Comparison of ENCODE assay signal across 10 cellular contexts in genomic region chr12:55730447-55730820, GRCh38. TPM values are rescaled to one million over a fixed set of nuclear protein-coding genes. Genes with fewer than 3 reads are reported as not detected.
A peak's percentile ranks its signal among the peaks of the same experiment; 100 is the strongest.
DNase-seq lines count a peak whose midpoint lies in the region; ATAC-seq, FAIRE-seq and TF ChIP-seq lines count a peak whose summit lies in the region.
"Had no signal": no experiment of that assay in that cellular context is flagged by ENCODE, and none has a peak within 500 bp of the region (broad histone marks: within the 10 kb centered on the region; RNA-seq: fewer than 3 reads in every experiment).

No MANE protein-coding gene starts in this region.

- TF ChIP-seq POLR2A in K562 (conservative IDR thresholded peaks at IDR 0.05): no peak

- H2BK15ac ChIP-seq in mesenchymal stem cell (ENCODE audit: low read depth, poor library complexity, severe bottlenecking): peak overlapping the region; percentile 12

- POLR2A ChIA-PET in K562 (lab: Yijun Ruan, JAX): interaction anchor here (1.6 to 2.0 kb wide), 4 partner anchors 8 to 17 kb away, joined by 9 to 25 read pairs (median 12); partner anchors contain the start of genes BLOC1S1 and GDF11

- H3K9me3 ChIP-seq in left ventricle myocardium inferior (replicated peaks) (no peaks in the 10 kb centered on the region), K562 (replicated peaks; ENCODE audit: control insufficient read depth, insufficient read depth, low read depth, low read length) (no peaks in the 10 kb centered on the region), mesenchymal stem cell (ENCODE audit: control insufficient read depth, low read length) (no peaks in the 10 kb centered on the region)

- H3K4me3 ChIP-seq in left ventricle myocardium inferior: peak overlapping the region; percentile 91
- peak overlapping the region; percentile 69; the same call in 1 of the 2 replicates for H3K4me3 ChIP-seq in K562
- H3K4me3 ChIP-seq in mesenchymal stem cell (ENCODE audit: insufficient read depth in 1 of 2, low read depth in 1 of 2, low read length in 2 of 2): peak overlapping the region; percentile 57 to 85
- H3K4me3 ChIP-seq in urinary bladder (ENCODE audit: low read depth, low read length): peak overlapping the region; percentile 68

- H3K79me2 ChIP-seq in K562 (ENCODE audit: control insufficient read depth, insufficient read depth, low read length): peaks cover 28% of the 10 kb centered on the region

- no peak overlapping the region for H2AFZ ChIP-seq in K562 (ENCODE audit: low read depth, low read length)
- H2AFZ ChIP-seq in mesenchymal stem cell (ENCODE audit: low read depth, low read length): no peak overlapping the region

- TF ChIP-seq EP300 in K562 (IDR thresholded peaks at IDR 0.05; ENCODE audit: low read length): no peak

- H2BK120ac ChIP-seq in mesenchymal stem cell (ENCODE audit: low read depth, low read length): peak overlapping the region; percentile 50

- H3K9me1 ChIP-seq in K562 (ENCODE audit: control insufficient read depth, insufficient read depth, low read length): no peaks in the 10 kb centered on the region

- FAIRE-seq in K562 (lab: Jason Lieb, UNC): no peak

- H3K27ac ChIP-seq in left ventricle myocardium inferior (replicated peaks) (peak overlapping the region; percentile 98), K562 (ENCODE audit: extremely low read depth, low read depth, low read length) (peak overlapping the region; percentile 97), mesenchymal stem cell (ENCODE audit: low read length, poor library complexity, severe bottlenecking) (peak overlapping the region; percentile 100), urinary bladder (ENCODE audit: low read depth) (peak overlapping the region; percentile 93)

- no peaks in the 10 kb centered on the region for H3K27me3 ChIP-seq in left ventricle myocardium inferior (ENCODE audit: low read depth)
- no peaks in the 10 kb centered on the region for H3K27me3 ChIP-seq in K562 (ENCODE audit: control insufficient read depth in 2 of 2, insufficient read depth in 2 of 2, low read length in 2 of 2)
- H3K27me3 ChIP-seq in mesenchymal stem cell (ENCODE audit: control insufficient read depth in 1 of 2, insufficient read depth in 1 of 2, low read length in 2 of 2): no peaks in the 10 kb centered on the region
- H3K27me3 ChIP-seq: foreskin keratinocyte had no signal

- H3K36me3 ChIP-seq in left ventricle myocardium inferior: peaks cover 20% of the 10 kb centered on the region
- H3K36me3 ChIP-seq in K562 (ENCODE audit: control insufficient read depth, insufficient read depth, low read length): peaks cover 19% of the 10 kb centered on the region
- peaks cover 21 to 27% of the 10 kb centered on the region in 2 experiments for H3K36me3 ChIP-seq in mesenchymal stem cell (ENCODE audit: control insufficient read depth in 1 of 2, insufficient read depth in 2 of 2, low read depth in 1 of 2, low read length in 2 of 2)
- no peaks in the 10 kb centered on the region for H3K36me3 ChIP-seq in urinary bladder (ENCODE audit: insufficient read depth)

- H2BK12ac ChIP-seq in mesenchymal stem cell (ENCODE audit: low read length in 2 of 2): peak overlapping the region; percentile 1

- H3K14ac ChIP-seq in mesenchymal stem cell (ENCODE audit: low read length in 2 of 2): peak overlapping the region in 1 of 2 experiments; percentile 73

- 0 out of 2 replicates have a peak, but pooled peaks cover 11% of the 10 kb centered on the region for H4K20me1 ChIP-seq in K562 (replicated peaks; ENCODE audit: control insufficient read depth, insufficient read depth, low read length)

- in situ Hi-C loops in K562 (cut with MboI): no loop called here

- TF ChIP-seq RAD21 in K562 (CRISPR knock-in tag; conservative IDR thresholded peaks at IDR 0.05 in 1 of 2, IDR thresholded peaks at IDR 0.05 in 1 of 2): no peak

- H2BK5ac ChIP-seq in mesenchymal stem cell (ENCODE audit: low read depth, low read length, poor library complexity, severe bottlenecking): no peak overlapping the region

- H3K79me1 ChIP-seq in mesenchymal stem cell (replicated peaks; ENCODE audit: low read length, poor library complexity, severe bottlenecking): peaks cover 12% of the 10 kb centered on the region

- no peak overlapping the region for H2AK5ac ChIP-seq in mesenchymal stem cell (ENCODE audit: low read length, severe bottlenecking)

- no peak for ATAC-seq in left ventricle myocardium superior
- ATAC-seq in K562: no peak
- no peak for ATAC-seq in GM18502 (IDR thresholded peaks at IDR 0.05; ENCODE audit: poor library complexity, unreplicated experiment)

- WGBS in K562 (ENCODE audit: insufficient coverage, low coverage, missing lambda C conversion rate): 35% methylated on average over 3 of the region's 3 CpGs
- 35% methylated on average over 3 of the region's 3 CpGs for WGBS in mesenchymal stem cell
- 22% methylated on average over 3 of the region's 3 CpGs for WGBS in urinary bladder

- no TSS peak for BruUV-seq in K562 (replicated peaks; lab: Mats Ljungman, UMichigan)

- H3K4ac ChIP-seq in mesenchymal stem cell (ENCODE audit: low read depth in 1 of 2, low read length in 2 of 2): peak overlapping the region; percentile 66 to 95

- DNase-seq in left ventricle myocardium inferior: no peak
- DNase-seq in left ventricle myocardium superior: no peak
- no peak for DNase-seq in K562 (ENCODE audit: extremely low read depth in 1 of 4, low spot score in 3 of 4)
- no peak for DNase-seq in mesenchymal stem cell
- no peak for DNase-seq in head of caudate nucleus
- DNase-seq in NCI-H2196 treated with DMSO at 0.1 percent for 48 hours (lab: John Stamatoyannopoulos, UW; ENCODE audit: unreplicated experiment): no peak
- DNase-seq: foreskin keratinocyte, NCI-H187 had no signal

- H3K4me1 ChIP-seq in left ventricle myocardium inferior: peaks cover 49% of the 10 kb centered on the region
- peaks cover 22 to 39% of the 10 kb centered on the region in 2 experiments; a peak in 4 of 5 replicates for H3K4me1 ChIP-seq in K562 (replicated peaks in 1 of 2; ENCODE audit: control insufficient read depth in 2 of 2, insufficient read depth in 2 of 2, low read length in 2 of 2)
- H3K4me1 ChIP-seq in mesenchymal stem cell (ENCODE audit: control insufficient read depth, insufficient read depth, low read depth, low read length): peaks cover 26% of the 10 kb centered on the region
- H3K4me1 ChIP-seq in urinary bladder (ENCODE audit: insufficient read depth): no peaks in the 10 kb centered on the region

- intact Hi-C loops in left ventricle myocardium inferior (cut with micrococcal nuclease) (no loop called here), left ventricle myocardium superior (cut with micrococcal nuclease) (no loop called here), K562 (cut with micrococcal nuclease) (no loop called here), head of caudate nucleus (cut with DNase I) (no loop called here)

- CTCF ChIA-PET in K562 (lab: Yijun Ruan, JAX; ENCODE audit: low intra/inter-chr PET ratio): interaction anchor here (0.8 kb wide), 1 partner anchor 8 kb away, joined by 4 read pairs; no protein-coding TSS in a partner anchor

- peak overlapping the region in 1 of 2 experiments; percentile 86 for H3K23ac ChIP-seq in mesenchymal stem cell (ENCODE audit: low read length in 2 of 2)

- peak overlapping the region; percentile 1 for H4K8ac ChIP-seq in mesenchymal stem cell (ENCODE audit: low read length)

- H4K91ac ChIP-seq in mesenchymal stem cell (ENCODE audit: low read length): peak overlapping the region; percentile 96

- H3K18ac ChIP-seq in mesenchymal stem cell (ENCODE audit: low read depth in 1 of 2, low read length in 2 of 2): peak overlapping the region; percentile 89 to 96

- peak overlapping the region; percentile 95 for H3K4me2 ChIP-seq in K562 (ENCODE audit: insufficient read depth, low read length)
- peak overlapping the region; percentile 95 for H3K4me2 ChIP-seq in mesenchymal stem cell (ENCODE audit: low read length, poor library complexity, severe bottlenecking)

- TF ChIP-seq CTCF in left ventricle myocardium inferior (IDR thresholded peaks at IDR 0.05; ENCODE audit: borderline replicate concordance): no peak
- no peak for TF ChIP-seq CTCF in K562 (IDR thresholded peaks at IDR 0.05 in 2 of 3, conservative IDR thresholded peaks at IDR 0.05 in 1 of 3; ENCODE audit: insufficient read depth in 2 of 3, low read depth in 1 of 3, low read length in 3 of 3)

- peak overlapping the region; percentile 94 to 97 for H3K9ac ChIP-seq in K562 (ENCODE audit: insufficient read depth in 1 of 2, low read depth in 2 of 2, low read length in 2 of 2)
- peak overlapping the region; percentile 95 for H3K9ac ChIP-seq in mesenchymal stem cell (ENCODE audit: low read length)

RNA-seq across cellular contexts. Expression of gene CD63, which starts 1.6 kb away (rescaled TPM):
- total RNA-seq in left ventricle myocardium inferior: 705 TPM
- total RNA-seq in left ventricle myocardium superior: 733 TPM
- total RNA-seq in K562 (2011; cell fraction: chromatin; rRNA removed; ENCODE audit: low replicate concordance): 272 and 331 TPM in 2 replicates
- total RNA-seq in K562 (2011; cell fraction: nucleolus; rRNA removed): 598 and 672 TPM in 2 replicates
- total RNA-seq in K562 (2011; cell fraction: nucleoplasm; rRNA removed): 455 and 604 TPM in 2 replicates
- total RNA-seq in K562 (2014; rRNA removed): 425 and 433 TPM in 2 replicates
- 411 and 413 TPM in 2 replicates for total RNA-seq in K562 (2014; rRNA removed; fragmentation: Illumina TruSeq; extraction: Trizol)
- total RNA-seq in K562 (2015; rRNA removed; fragmentation: Illumina TruSeq; extraction: Trizol): 706 and 735 TPM in 2 replicates
- total RNA-seq in K562 (2021): 412 and 416 TPM in 2 replicates
- 219 and 313 TPM in 2 replicates for polyA plus RNA-seq in K562 (2011; rRNA removed)
- polyA plus RNA-seq in K562 (2011; cell fraction: cytosol; rRNA removed): 416 and 450 TPM in 2 replicates
- 74.3 and 108 TPM in 2 replicates for polyA plus RNA-seq in K562 (2011; cell fraction: nucleus; rRNA removed)
- polyA plus RNA-seq in K562 (2012): 824 and 1,019 TPM in 2 replicates
- 408 and 431 TPM in 2 replicates for polyA plus RNA-seq in K562 (2014; fragmentation: Illumina TruSeq; extraction: Trizol)
- polyA plus RNA-seq in K562 (2014; fragmentation: Nextera tagmentation; extraction: Ambion mirVana): 100 to 1,000 TPM; 531 to 576 TPM
- polyA plus RNA-seq in K562 (2014; rRNA removed): 501 and 655 TPM in 2 replicates
- polyA minus RNA-seq in K562 (2011; rRNA and poly(A)+ RNA removed): 261 and 331 TPM in 2 replicates
- polyA minus RNA-seq in K562 (2011; cell fraction: cytosol; rRNA and poly(A)+ RNA removed): 98.5 and 116 TPM in 2 replicates
- polyA minus RNA-seq in K562 (2011; cell fraction: nucleus; rRNA and poly(A)+ RNA removed): 19.3 and 46.9 TPM in 2 replicates
- polyA plus RNA-seq in mesenchymal stem cell (2013, experiment 1 of 2): 3,698 TPM
- polyA plus RNA-seq in mesenchymal stem cell (2013, experiment 2 of 2): 3,754 TPM
- 682 TPM for total RNA-seq in urinary bladder
- polyA plus RNA-seq in urinary bladder: 1,016 TPM

RNA-seq across cellular contexts. Expression of gene RDH5, which starts 10.2 kb away (rescaled TPM):
- 12.2 TPM for total RNA-seq in left ventricle myocardium inferior
- total RNA-seq in left ventricle myocardium superior: 13.5 TPM
- 10.5 and 25.4 TPM in 2 replicates for total RNA-seq in K562 (2011; cell fraction: chromatin; rRNA removed; ENCODE audit: low replicate concordance)
- total RNA-seq in K562 (2011; cell fraction: nucleolus; rRNA removed): 12.8 and 20.5 TPM in 2 replicates
- total RNA-seq in K562 (2011; cell fraction: nucleoplasm; rRNA removed): 12.5 and 18.9 TPM in 2 replicates
- total RNA-seq in K562 (2014; rRNA removed): 1.7 TPM in 1 of 2 replicates, not detected in the other
- total RNA-seq in K562 (2014; rRNA removed; fragmentation: Illumina TruSeq; extraction: Trizol): 1.1 and 1.5 TPM in 2 replicates
- total RNA-seq in K562 (2015; rRNA removed; fragmentation: Illumina TruSeq; extraction: Trizol): 0.60 and 2.0 TPM in 2 replicates
- 1.0 and 1.5 TPM in 2 replicates for total RNA-seq in K562 (2021)
- 1.6 TPM in 2 replicates for polyA plus RNA-seq in K562 (2011; rRNA removed)
- polyA plus RNA-seq in K562 (2011; cell fraction: cytosol; rRNA removed): 0.56 and 0.92 TPM in 2 replicates
- 5.6 and 6.6 TPM in 2 replicates for polyA plus RNA-seq in K562 (2011; cell fraction: nucleus; rRNA removed)
- 0.52 and 2.5 TPM in 2 replicates for polyA plus RNA-seq in K562 (2012)
- 0.21 and 0.28 TPM in 2 replicates for polyA plus RNA-seq in K562 (2014; fragmentation: Illumina TruSeq; extraction: Trizol)
- under 1 TPM; 0.41 to 0.46 TPM for polyA plus RNA-seq in K562 (2014; fragmentation: Nextera tagmentation; extraction: Ambion mirVana)
- polyA plus RNA-seq in K562 (2014; rRNA removed): 0.62 and 1.2 TPM in 2 replicates
- 2.8 and 4.0 TPM in 2 replicates for polyA minus RNA-seq in K562 (2011; rRNA and poly(A)+ RNA removed)
- polyA minus RNA-seq in K562 (2011; cell fraction: cytosol; rRNA and poly(A)+ RNA removed): 1.1 TPM in 1 of 2 replicates, not detected in the other
- 5.1 and 6.1 TPM in 2 replicates for polyA minus RNA-seq in K562 (2011; cell fraction: nucleus; rRNA and poly(A)+ RNA removed)
- 1.1 TPM for polyA plus RNA-seq in mesenchymal stem cell (2013, experiment 1 of 2)
- polyA plus RNA-seq in mesenchymal stem cell (2013, experiment 2 of 2): 1.1 TPM
- 8.1 TPM for total RNA-seq in urinary bladder
- 8.7 TPM for polyA plus RNA-seq in urinary bladder

RNA-seq across cellular contexts. Expression of gene GDF11, which starts 12.5 kb away (rescaled TPM):
- 15.6 TPM for total RNA-seq in left ventricle myocardium inferior
- 8.9 TPM for total RNA-seq in left ventricle myocardium superior
- total RNA-seq in K562 (2011; cell fraction: chromatin; rRNA removed; ENCODE audit: low replicate concordance): 9.2 and 9.9 TPM in 2 replicates
- total RNA-seq in K562 (2011; cell fraction: nucleolus; rRNA removed): 5.4 and 6.5 TPM in 2 replicates
- 6.2 and 7.9 TPM in 2 replicates for total RNA-seq in K562 (2011; cell fraction: nucleoplasm; rRNA removed)
- 2.4 and 6.5 TPM in 2 replicates for total RNA-seq in K562 (2014; rRNA removed)
- 4.3 and 4.7 TPM in 2 replicates for total RNA-seq in K562 (2014; rRNA removed; fragmentation: Illumina TruSeq; extraction: Trizol)
- 4.9 and 5.2 TPM in 2 replicates for total RNA-seq in K562 (2015; rRNA removed; fragmentation: Illumina TruSeq; extraction: Trizol)
- 15.7 and 19.9 TPM in 2 replicates for total RNA-seq in K562 (2021)
- 4.2 and 4.8 TPM in 2 replicates for polyA plus RNA-seq in K562 (2011; rRNA removed)
- 4.7 and 10.2 TPM in 2 replicates for polyA plus RNA-seq in K562 (2011; cell fraction: cytosol; rRNA removed)
- polyA plus RNA-seq in K562 (2011; cell fraction: nucleus; rRNA removed): 4.3 and 9.6 TPM in 2 replicates
- 11.4 and 16.1 TPM in 2 replicates for polyA plus RNA-seq in K562 (2012)
- polyA plus RNA-seq in K562 (2014; fragmentation: Illumina TruSeq; extraction: Trizol): 10.3 and 10.5 TPM in 2 replicates
- polyA plus RNA-seq in K562 (2014; fragmentation: Nextera tagmentation; extraction: Ambion mirVana): 1 to 10 TPM; 1.4 to 1.6 TPM
- polyA plus RNA-seq in K562 (2014; rRNA removed): 9.7 and 14.2 TPM in 2 replicates
- 2.9 and 3.7 TPM in 2 replicates for polyA minus RNA-seq in K562 (2011; rRNA and poly(A)+ RNA removed)
- 5.1 and 5.4 TPM in 2 replicates for polyA minus RNA-seq in K562 (2011; cell fraction: cytosol; rRNA and poly(A)+ RNA removed)
- polyA minus RNA-seq in K562 (2011; cell fraction: nucleus; rRNA and poly(A)+ RNA removed): 2.7 and 4.2 TPM in 2 replicates
- 23.3 TPM for polyA plus RNA-seq in mesenchymal stem cell (2013, experiment 1 of 2)
- 21.7 TPM for polyA plus RNA-seq in mesenchymal stem cell (2013, experiment 2 of 2)
- 5.6 TPM for total RNA-seq in urinary bladder
- 11.0 TPM for polyA plus RNA-seq in urinary bladder

RNA-seq across cellular contexts. Expression of gene BLOC1S1, which starts 14.6 kb away (rescaled TPM):
- total RNA-seq in left ventricle myocardium inferior: 109 TPM
- 124 TPM for total RNA-seq in left ventricle myocardium superior
- 9.0 and 26.9 TPM in 2 replicates for total RNA-seq in K562 (2011; cell fraction: chromatin; rRNA removed; ENCODE audit: low replicate concordance)
- 23.7 and 30.0 TPM in 2 replicates for total RNA-seq in K562 (2011; cell fraction: nucleolus; rRNA removed)
- 23.8 and 24.1 TPM in 2 replicates for total RNA-seq in K562 (2011; cell fraction: nucleoplasm; rRNA removed)
- total RNA-seq in K562 (2014; rRNA removed): 124 and 125 TPM in 2 replicates
- total RNA-seq in K562 (2014; rRNA removed; fragmentation: Illumina TruSeq; extraction: Trizol): 52.1 and 75.2 TPM in 2 replicates
- total RNA-seq in K562 (2015; rRNA removed; fragmentation: Illumina TruSeq; extraction: Trizol): 82.9 and 84.6 TPM in 2 replicates
- total RNA-seq in K562 (2021): 81.8 and 83.5 TPM in 2 replicates
- 86.4 and 95.8 TPM in 2 replicates for polyA plus RNA-seq in K562 (2011; rRNA removed)
- 120 and 170 TPM in 2 replicates for polyA plus RNA-seq in K562 (2011; cell fraction: cytosol; rRNA removed)
- 46.8 and 53.7 TPM in 2 replicates for polyA plus RNA-seq in K562 (2011; cell fraction: nucleus; rRNA removed)
- 100 and 125 TPM in 2 replicates for polyA plus RNA-seq in K562 (2012)
- polyA plus RNA-seq in K562 (2014; fragmentation: Illumina TruSeq; extraction: Trizol): 98.8 and 108 TPM in 2 replicates
- 100 to 1,000 TPM; 122 to 139 TPM for polyA plus RNA-seq in K562 (2014; fragmentation: Nextera tagmentation; extraction: Ambion mirVana)
- 134 and 161 TPM in 2 replicates for polyA plus RNA-seq in K562 (2014; rRNA removed)
- 34.1 and 43.5 TPM in 2 replicates for polyA minus RNA-seq in K562 (2011; rRNA and poly(A)+ RNA removed)
- 22.0 and 22.4 TPM in 2 replicates for polyA minus RNA-seq in K562 (2011; cell fraction: cytosol; rRNA and poly(A)+ RNA removed)
- polyA minus RNA-seq in K562 (2011; cell fraction: nucleus; rRNA and poly(A)+ RNA removed): 9.7 and 9.8 TPM in 2 replicates
- 95.3 TPM for polyA plus RNA-seq in mesenchymal stem cell (2013, experiment 1 of 2)
- 97.2 TPM for polyA plus RNA-seq in mesenchymal stem cell (2013, experiment 2 of 2)
- total RNA-seq in urinary bladder: 48.4 TPM
- polyA plus RNA-seq in urinary bladder: 237 TPM

RNA-seq across cellular contexts. Expression of gene ITGA7, which starts 22.7 kb away (rescaled TPM):
- total RNA-seq in left ventricle myocardium inferior (520 TPM), left ventricle myocardium superior (488 TPM), K562 (2014; rRNA removed) (0.18 and 0.57 TPM in 2 replicates), K562 (2014; rRNA removed; fragmentation: Illumina TruSeq; extraction: Trizol) (0.41 and 0.55 TPM in 2 replicates), K562 (2015; rRNA removed; fragmentation: Illumina TruSeq; extraction: Trizol) (0.53 and 0.58 TPM in 2 replicates), K562 (2021) (1.9 and 2.3 TPM in 2 replicates), urinary bladder (36.0 TPM)
- 5.3 and 10.3 TPM in 2 replicates for total RNA-seq in K562 (2011; cell fraction: chromatin; rRNA removed; ENCODE audit: low replicate concordance)
- 6.2 and 6.7 TPM in 2 replicates for total RNA-seq in K562 (2011; cell fraction: nucleolus; rRNA removed)
- 7.4 and 7.6 TPM in 2 replicates for total RNA-seq in K562 (2011; cell fraction: nucleoplasm; rRNA removed)
- polyA plus RNA-seq in K562 (2011; rRNA removed) (0.67 and 1.6 TPM in 2 replicates), K562 (2014; fragmentation: Illumina TruSeq; extraction: Trizol) (1.1 and 1.4 TPM in 2 replicates), K562 (2014; fragmentation: Nextera tagmentation; extraction: Ambion mirVana) (under 1 TPM in 1 of 2 experiments, not detected in 1; 0.11 TPM), K562 (2014; rRNA removed) (0.54 and 0.96 TPM in 2 replicates), urinary bladder (87.5 TPM)
- polyA plus RNA-seq in K562 (2011; cell fraction: cytosol; rRNA removed): 0.89 and 0.93 TPM in 2 replicates
- 12.9 and 17.7 TPM in 2 replicates for polyA plus RNA-seq in K562 (2011; cell fraction: nucleus; rRNA removed)
- polyA plus RNA-seq in K562 (2012): 1.0 and 2.6 TPM in 2 replicates
- polyA minus RNA-seq in K562 (2011; rRNA and poly(A)+ RNA removed): 0.46 and 0.57 TPM in 2 replicates
- polyA minus RNA-seq in K562 (2011; cell fraction: cytosol; rRNA and poly(A)+ RNA removed): not detected in 2 replicates
- polyA minus RNA-seq in K562 (2011; cell fraction: nucleus; rRNA and poly(A)+ RNA removed): 1.6 and 2.3 TPM in 2 replicates
- 0.30 TPM for polyA plus RNA-seq in mesenchymal stem cell (2013, experiment 1 of 2)
- 0.23 TPM for polyA plus RNA-seq in mesenchymal stem cell (2013, experiment 2 of 2)
